ENCODE assay signal across 23 cellular contexts in the genomic region with DNA sequence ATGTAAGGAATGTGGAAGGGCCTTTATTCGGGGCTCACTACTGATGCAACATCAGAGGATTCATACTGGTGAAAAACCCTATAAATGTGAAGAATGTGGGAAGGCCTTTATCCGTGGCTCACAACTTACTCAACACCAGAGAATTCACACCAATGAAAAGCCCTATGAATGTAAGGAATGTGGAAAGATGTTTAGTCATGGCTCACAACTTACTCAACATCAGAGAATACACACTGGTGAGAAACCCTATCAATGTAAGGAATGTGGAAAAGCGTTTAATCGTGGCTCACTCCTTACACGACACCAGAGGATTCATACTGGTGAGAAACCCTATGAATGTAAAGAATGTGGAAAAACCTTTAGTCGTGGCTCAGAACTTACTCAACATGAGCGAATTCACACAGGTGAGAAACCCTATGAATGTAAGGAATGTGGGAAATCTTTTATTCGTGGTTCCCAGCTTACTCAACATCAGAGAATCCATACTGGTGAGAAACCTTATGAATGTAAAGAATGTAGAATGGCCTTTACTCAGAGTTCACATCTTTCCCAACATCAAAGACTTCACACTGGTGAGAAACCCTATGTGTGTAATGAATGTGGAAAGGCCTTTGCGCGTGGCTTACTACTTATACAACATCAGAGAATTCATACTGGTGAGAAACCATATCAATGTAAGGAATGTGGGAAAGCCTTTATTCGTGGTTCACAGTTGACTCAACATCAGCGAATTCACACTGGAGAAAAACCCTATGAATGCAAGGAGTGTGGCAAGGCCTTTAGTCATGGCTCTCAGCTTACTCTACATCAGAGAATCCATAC. TPM values are rescaled to one million over a fixed set of nuclear protein-coding genes. Genes with fewer than 3 reads are reported as not detected.
DNase-seq lines count a peak whose midpoint lies in the region; ATAC-seq and TF ChIP-seq lines count a peak whose summit lies in the region.
"Had no signal": no experiment of that assay in that cellular context is flagged by ENCODE, and none has a peak within 500 bp of the region (broad histone marks: within the 10 kb centered on the region; RNA-seq: fewer than 3 reads in every experiment).

No MANE protein-coding gene starts in this region.

- H3K27ac Mint-ChIP-seq in endodermal cell, result no peak overlapping the region
- H3K27ac Mint-ChIP-seq: natural killer cell; T-helper 2 cell treated with Interferon-gamma antibody and Interleukin-4, amounts not matched to agents 5 μg/mL and 100 μg/mL, for 36 hours had no signal

- TF ChIP-seq CTCF in endodermal cell (conservative IDR thresholded peaks at IDR 0.05) (no peak), right atrium auricular region (IDR thresholded peaks at IDR 0.05) (no peak)

- peaks cover 74% of the 10 kb centered on the region for H3K36me3 Mint-ChIP-seq in endodermal cell (ENCODE audit: low read depth)

- H3K9me3 ChIP-seq in endodermal cell (ENCODE audit: control insufficient read depth, low read length) (peaks cover 96% of the 10 kb centered on the region), right atrium auricular region (peaks cover 68 to 100% of the 10 kb centered on the region in 2 donors)

- DNase-seq in Caki2 (ENCODE audit: low read depth), result peak; percentile 29
- peak; percentile 11 for DNase-seq in NAMALWA (ENCODE audit: low spot score)
- DNase-seq in endodermal cell, result no peak
- DNase-seq in NCI-H1417 (lab: John Stamatoyannopoulos, UW), result no peak
- no peak for DNase-seq in right atrium auricular region (ENCODE audit: low spot score)
- DNase-seq: activated CD8-positive, alpha-beta memory T cell treated with anti-CD3 and anti-CD28 coated beads, Interleukin-2, amount 50 U/mL, for 48 hours; activated effector memory CD4-positive, alpha-beta T cell treated with anti-CD3 and anti-CD28 coated beads, Interleukin-2, amount 50 U/mL, for 16 hours; IMR-90; islet precursor cell; MG63; natural killer cell; NCI-H1694 treated with DMSO at 0.1 percent for 48 hours; ovary; Peyer's patch; sigmoid colon; stimulated activated CD4-positive, alpha-beta T cell treated with anti-CD3 and anti-CD28 coated beads, Interleukin-2, amount 100 ng/mL, for 24 hours; stimulated activated naive CD4-positive, alpha-beta T cell; tibial artery had no signal

- no peak overlapping the region for H3K4me3 Mint-ChIP-seq in endodermal cell
- H3K4me3 Mint-ChIP-seq: natural killer cell; T-helper 2 cell treated with Interferon-gamma antibody and Interleukin-4, amounts not matched to agents 5 μg/mL and 100 μg/mL, for 36 hours had no signal

- H3K9me3 Mint-ChIP-seq in endodermal cell, result peaks cover 100% of the 10 kb centered on the region

- 94 to 97% methylated on average over 6 to 9 of the region's 12 CpGs for WGBS in endodermal cell (ENCODE audit: insufficient coverage in 1 of 2, insufficient read length in 1 of 2), 2 experiments

- H3K36me3 ChIP-seq in endodermal cell (ENCODE audit: control insufficient read depth, insufficient read depth, low read length) (peaks cover 33% of the 10 kb centered on the region), rectal smooth muscle tissue (ENCODE audit: control insufficient read depth, insufficient read depth, low read length) (peaks cover 17% of the 10 kb centered on the region), right atrium auricular region (peaks cover 33% of the 10 kb centered on the region)

- no peak overlapping the region for H3K27ac ChIP-seq in endodermal cell (ENCODE audit: low read depth, low read length)
- H3K27ac ChIP-seq in rectal smooth muscle tissue (ENCODE audit: low read depth, low read length), result no peak overlapping the region
- no peak overlapping the region for H3K27ac ChIP-seq in right atrium auricular region
- H3K27ac ChIP-seq: breast epithelium, ovary, Peyer's patch, sigmoid colon, tibial artery had no signal

- H3K9ac ChIP-seq in endodermal cell (ENCODE audit: extremely low read depth, low read length, poor library complexity, severe bottlenecking) (no peak overlapping the region), rectal smooth muscle tissue (ENCODE audit: low read length) (no peak overlapping the region)

- in situ Hi-C loops in Caki2 (cut with HindIII; ENCODE audit: low pct_unique_long_range_greater_than_20kb, low sequenced_read_pairs), result no loop called here

- H3K27me3 Mint-ChIP-seq in endodermal cell (ENCODE audit: insufficient read depth), result no peaks in the 10 kb centered on the region

- no peaks in the 10 kb centered on the region for H3K4me1 ChIP-seq in endodermal cell (ENCODE audit: control insufficient read depth, insufficient read depth, low read length)
- H3K4me1 ChIP-seq in rectal smooth muscle tissue (ENCODE audit: control insufficient read depth, insufficient read depth, low read length), result no peaks in the 10 kb centered on the region
- H3K4me1 ChIP-seq in right atrium auricular region, result no peaks in the 10 kb centered on the region
- H3K4me1 ChIP-seq: breast epithelium, Peyer's patch, sigmoid colon, tibial artery had no signal

- no peak for ATAC-seq in GM18511 (IDR thresholded peaks at IDR 0.05; ENCODE audit: unreplicated experiment)
- ATAC-seq: natural killer cell had no signal

- H3K4me3 ChIP-seq in endodermal cell (ENCODE audit: low read length), result peak overlapping the region; percentile 66
- peak overlapping the region; percentile 19 for H3K4me3 ChIP-seq in rectal smooth muscle tissue (ENCODE audit: low read length)
- no peak overlapping the region for H3K4me3 ChIP-seq in right atrium auricular region
- H3K4me3 ChIP-seq: breast epithelium, lung, MG63, ovary, Peyer's patch, sigmoid colon, tibial artery had no signal

- H3K27me3 ChIP-seq in endodermal cell (ENCODE audit: control insufficient read depth, insufficient read depth, low read length, poor library complexity, severe bottlenecking) (no peaks in the 10 kb centered on the region), rectal smooth muscle tissue (ENCODE audit: control insufficient read depth, insufficient read depth, low read length) (no peaks in the 10 kb centered on the region), right atrium auricular region (no peaks in the 10 kb centered on the region)
- H3K27me3 ChIP-seq: breast epithelium, MG63, ovary, Peyer's patch, sigmoid colon, tibial artery had no signal

- no peaks in the 10 kb centered on the region for H3K4me1 Mint-ChIP-seq in endodermal cell
- H3K4me1 Mint-ChIP-seq: natural killer cell had no signal

RNA-seq across cellular contexts. Expression of a gene that starts 44.3 kb away (rescaled TPM):
- total RNA-seq in Caki2 (2014; rRNA removed; shearing (Covaris generic); ENCODE audit: low replicate concordance), result 12.2 and 21.4 TPM in 2 replicates
- total RNA-seq in endodermal cell (10 to 100 TPM in 1 of 2 donors, 1 to 10 TPM in 1; 6.2 to 19.6 TPM), right atrium auricular region (1 to 10 TPM; 7.0 to 9.6 TPM)
- polyA plus RNA-seq in endodermal cell (2013, experiment 1 of 2), result 14.5 TPM
- polyA plus RNA-seq in endodermal cell (2013, experiment 2 of 2), result 15.4 TPM

RNA-seq across cellular contexts. Expression of a gene that starts 50.0 kb away (rescaled TPM):
- 6.2 and 14.6 TPM in 2 replicates for total RNA-seq in Caki2 (2014; rRNA removed; shearing (Covaris generic); ENCODE audit: low replicate concordance)
- total RNA-seq in endodermal cell (10 to 100 TPM; 11.2 to 12.3 TPM), right atrium auricular region (1 to 10 TPM; 5.6 to 8.6 TPM)
- 12.8 TPM for polyA plus RNA-seq in endodermal cell (2013, experiment 1 of 2)
- 13.5 TPM for polyA plus RNA-seq in endodermal cell (2013, experiment 2 of 2)

Comparison
In these comparisons a context has a peak if more than half of its experiments do, and no peak if none do; other contexts are left out.
1. DNase-seq: peak in Caki2 (single experiment) and NAMALWA (single experiment); none in endodermal cell (single experiment), NCI-H1417 (0 of 3) and right atrium auricular region (single experiment).
2. H3K4me3 ChIP-seq: peak in endodermal cell (single experiment) and rectal smooth muscle tissue (single experiment); none in right atrium auricular region (0 of 2).